In the genomic region with DNA sequence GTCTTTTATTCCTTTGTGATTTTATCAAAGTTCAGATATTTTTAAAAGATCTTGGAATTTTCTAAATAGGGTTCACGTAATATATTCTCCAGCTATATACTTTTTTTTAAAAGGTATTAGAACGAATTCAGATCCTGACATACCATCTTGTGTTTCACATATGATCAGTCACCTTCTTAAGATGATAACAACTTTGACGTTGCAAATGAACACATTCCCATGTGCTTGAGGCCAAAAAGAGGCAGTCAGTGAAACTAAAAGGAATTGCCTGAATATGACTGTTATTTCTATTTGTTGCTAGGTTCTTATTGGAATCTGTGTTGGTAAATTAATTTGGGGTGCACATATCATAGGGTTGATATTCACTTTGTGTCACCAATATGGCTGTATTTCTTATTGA, we compare ENCODE assay signal across 27 cellular contexts.
A peak's percentile ranks its signal among the peaks of the same experiment; 100 is the strongest.
DNase-seq lines count a peak whose midpoint lies in the region; ATAC-seq, FAIRE-seq and TF ChIP-seq lines count a peak whose summit lies in the region.
"Had no signal": no experiment of that assay in that cellular context is flagged by ENCODE, and none has a peak within 500 bp of the region (broad histone marks: within the 10 kb centered on the region; RNA-seq: fewer than 3 reads in every experiment).

No MANE protein-coding gene starts in this region.

- H3K27me3 ChIP-seq in PC-3 (ENCODE audit: low read length) (no peaks in the 10 kb centered on the region), bronchial epithelial cell (ENCODE audit: control insufficient read depth, insufficient read depth, low read length) (no peaks in the 10 kb centered on the region), foreskin keratinocyte (no peaks in the 10 kb centered on the region)
- H3K27me3 ChIP-seq: adrenal gland, ovary, stomach, thyroid gland had no signal

- intact Hi-C loops in PC-3 (cut with micrococcal nuclease) = loop anchor here (5.0 to 10.0 kb wide), 2 partner anchors 145 to 243 kb away; no protein-coding TSS in a partner anchor

- no peak overlapping the region for H3K9ac ChIP-seq in PC-3 (ENCODE audit: low read length)

- ATAC-seq in PC-3 (no peak), foreskin keratinocyte (no peak), GM19455 (IDR thresholded peaks at IDR 0.05; ENCODE audit: unreplicated experiment) (no peak), GM21360 (IDR thresholded peaks at IDR 0.05; ENCODE audit: unreplicated experiment) (no peak), HG03442 (IDR thresholded peaks at IDR 0.05; ENCODE audit: unreplicated experiment) (no peak)

- no TSS peak for BruUV-seq in PC-3 (replicated peaks; lab: Mats Ljungman, UMichigan)

- H3K9me3 ChIP-seq in PC-3 (ENCODE audit: low read length) = no peaks in the 10 kb centered on the region
- H3K9me3 ChIP-seq: adrenal gland, ovary, thyroid gland had no signal

- H3K4me1 ChIP-seq in PC-3 (ENCODE audit: insufficient read depth, low read length) (peaks cover 25% of the 10 kb centered on the region), foreskin keratinocyte (peaks cover 19% of the 10 kb centered on the region)
- H3K4me1 ChIP-seq: adrenal gland, thyroid gland had no signal

- CTCF ChIA-PET in PC-3 (lab: Charles Lee) = interaction anchor here (0.8 kb wide), 1 partner anchor 120 kb away, joined by 4 read pairs; no protein-coding TSS in a partner anchor

- H3K4me3 ChIP-seq in PC-3 (ENCODE audit: low read length) = no peak overlapping the region
- no peak overlapping the region for H3K4me3 ChIP-seq in bronchial epithelial cell (ENCODE audit: low read depth, low read length)
- H3K4me3 ChIP-seq: adrenal gland, ovary, skin epidermis, stomach, thyroid gland had no signal

- DNase-seq in ACHN (peak; percentile 15), PC-3 (no peak), bronchial epithelial cell (ENCODE audit: low read depth) (peak; percentile 25), foreskin keratinocyte (peak; percentile 19 to 64)
- no peak for DNase-seq in activated CD4-positive, alpha-beta T cell treated with anti-CD3 and anti-CD28 coated beads, Interleukin-2, amount 50 U/mL, for 1 hour
- DNase-seq: activated CD4-positive, alpha-beta T cell treated with anti-CD3 and anti-CD28 coated beads for 4 hours; activated naive CD4-positive, alpha-beta T cell treated with anti-CD3 and anti-CD28 coated beads for 36 hours; activated T-cell treated with anti-CD3 and anti-CD28 coated beads, Interleukin-2, amount 50 U/mL, for 24 hours; adrenal gland; DMS79; GF-D8; Kasumi-1; kidney; MV-4-11; NCI-H1436 treated with DMSO at 0.1 percent for 48 hours; NCI-H2107; ovary; retina; stomach; thyroid gland had no signal

- H3K27ac ChIP-seq in PC-3 (ENCODE audit: low read length) = peak overlapping the region; percentile 87
- peak overlapping the region; percentile 79 for H3K27ac ChIP-seq in foreskin keratinocyte
- H3K27ac ChIP-seq: adrenal gland, HL-60, ovary, stomach, thyroid gland had no signal

- no peak for FAIRE-seq in bronchial epithelial cell (lab: Jason Lieb, UNC)
- FAIRE-seq: A204.1, endometrium, kidney had no signal

- H3K9me2 ChIP-seq in PC-3 (replicated peaks; ENCODE audit: low read length) = no peaks in the 10 kb centered on the region

- peaks cover 8% of the 10 kb centered on the region for H3F3A ChIP-seq in PC-3 (ENCODE audit: low read length, unreplicated experiment)

- TF ChIP-seq CTCF in PC-3 (conservative IDR thresholded peaks at IDR 0.05; ENCODE audit: low read depth, low read length) (no peak), bronchial epithelial cell (IDR thresholded peaks at IDR 0.05; ENCODE audit: insufficient read depth, low read length, severe bottlenecking) (no peak), foreskin keratinocyte (conservative IDR thresholded peaks at IDR 0.05) (no peak)

- no peaks in the 10 kb centered on the region for H4K20me1 ChIP-seq in PC-3 (ENCODE audit: low read length)

- POLR2A ChIA-PET in PC-3 (lab: Charles Lee; ENCODE audit: unreplicated experiment) = interaction anchor here (0.6 to 0.7 kb wide), 2 partner anchors 82 to 805 kb away, joined by 3 read pairs; no protein-coding TSS in a partner anchor

- no peak overlapping the region for H2AFZ ChIP-seq in PC-3 (ENCODE audit: low read length)

- peak overlapping the region; percentile 65; the same call in 1 of the 2 replicates for H3K4me2 ChIP-seq in PC-3 (ENCODE audit: low read length)

- in situ Hi-C loops in ACHN (cut with HindIII; ENCODE audit: low pct_ligation_motif_present, low pct_unique_long_range_greater_than_20kb, low sequenced_read_pairs) = no loop called here

- H3K36me3 ChIP-seq in PC-3 (ENCODE audit: low read depth, low read length) (no peaks in the 10 kb centered on the region), bronchial epithelial cell (ENCODE audit: control insufficient read depth, insufficient read depth, low read length) (no peaks in the 10 kb centered on the region)
- H3K36me3 ChIP-seq: adrenal gland, ovary, stomach, thyroid gland had no signal

- no peaks in the 10 kb centered on the region for H3K79me2 ChIP-seq in PC-3 (ENCODE audit: low read length)

Comparison
In these comparisons a context has a peak if more than half of its experiments do, and no peak if none do; other contexts are left out.
1. DNase-seq: peak in ACHN (single experiment), bronchial epithelial cell (single experiment) and foreskin keratinocyte (2 of 2); none in PC-3 (single experiment) and activated CD4-positive, alpha-beta T cell treated with anti-CD3 and anti-CD28 coated beads, Interleukin-2, amount 50 U/mL, for 1 hour (single experiment).